In genomic region chr1:150072959-150073358, GRCh38 we compare ENCODE assay signal across 8 cellular contexts. TPM values are rescaled to one million over a fixed set of nuclear protein-coding genes. Genes with fewer than 3 reads are reported as not detected.
DNase-seq lines count a peak whose midpoint lies in the region; ATAC-seq and TF ChIP-seq lines count a peak whose summit lies in the region.

No MANE protein-coding gene starts in this region.

- H3K23me2 ChIP-seq in H9 (ENCODE audit: insufficient read length, low read depth, low read length, poor library complexity, severe bottlenecking): no peaks in the 10 kb centered on the region

- CTCF ChIA-PET in T-cell (lab: Charles Lee): interaction anchor here (0.6 to 3.6 kb wide), 22 partner anchors 9 to 150 kb away, joined by 3 to 56 read pairs (median 10); no protein-coding TSS in a partner anchor

- DNase-seq in H9 (no peak), T-cell (no peak), hepatic stellate cell (ENCODE audit: low spot score) (peak; percentile 24), NCI-H1930 (lab: John Stamatoyannopoulos, UW) (no peak), KG1 (lab: John Stamatoyannopoulos, UW) (no peak), middle frontal gyrus (ENCODE audit: extremely low spot score, low spot score) (no peak)
- DNase-seq in stimulated activated CD4-positive, alpha-beta T cell treated with anti-CD3 and anti-CD28 coated beads, Interleukin-12 subunit alpha, Interleukin-12 subunit beta, amount 100 ng/mL, for 4 hours: no peak

- no peak overlapping the region for H3K4ac ChIP-seq in H9 (ENCODE audit: low read depth, low read length)

- no peak overlapping the region for H3K27ac ChIP-seq in C4-2B
- H3K27ac ChIP-seq in H9 (ENCODE audit: insufficient read length, low read depth, low read length): no peak overlapping the region

- no CpG with 5 or more reads among the region's 3 CpGs for WGBS in H9 (ENCODE audit: extremely low coverage, insufficient read length, low lambda C conversion rate)

- no peak overlapping the region for H4K91ac ChIP-seq in H9 (ENCODE audit: insufficient read length, low read depth, low read length)

- H2AFZ ChIP-seq in H9 (ENCODE audit: low read length): no peak overlapping the region

- no peak overlapping the region for H3K27ac Mint-ChIP-seq in H9
- H3K27ac Mint-ChIP-seq in T-cell: no peak overlapping the region

- H4K5ac ChIP-seq in H9 (ENCODE audit: insufficient read length, low read depth, low read length): no peak overlapping the region

- no peak overlapping the region for H3K14ac ChIP-seq in H9 (ENCODE audit: insufficient read depth, low read length)

- H3K4me1 ChIP-seq in H9 (ENCODE audit: insufficient read depth, low read length): no peaks in the 10 kb centered on the region

- ATAC-seq in T-cell (replicated peaks in 1 of 4): peak; percentile 47 to 85 (median 72)

- H2BK120ac ChIP-seq in H9 (ENCODE audit: low read depth, low read length, poor library complexity, severe bottlenecking): no peak overlapping the region

- H2AK5ac ChIP-seq in H9 (ENCODE audit: insufficient read length, low read length): no peak overlapping the region

- H3K9ac ChIP-seq in H9 (ENCODE audit: extremely low read depth, insufficient read length, low read length): no peak overlapping the region

- H3K27me3 Mint-ChIP-seq in H9 (ENCODE audit: low read depth) (no peaks in the 10 kb centered on the region), T-cell (no peaks in the 10 kb centered on the region)

- H4K20me1 ChIP-seq in H9 (ENCODE audit: control insufficient read depth, insufficient read depth, insufficient read length): no peaks in the 10 kb centered on the region

- no peak overlapping the region for H2BK15ac ChIP-seq in H9 (ENCODE audit: low read depth, low read length)

- POLR2A ChIA-PET in T-cell (lab: Charles Lee): interaction anchor here (0.7 to 2.0 kb wide), 4 partner anchors 93 to 137 kb away, joined by 3 to 8 read pairs (median 4); no protein-coding TSS in a partner anchor

- TF ChIP-seq CTCF in C4-2B (conservative IDR thresholded peaks at IDR 0.05) (peak; percentile 68), H9 (conservative IDR thresholded peaks at IDR 0.05) (peak; percentile 28; the same call in 2 of the 3 replicates)

- no peaks in the 10 kb centered on the region for H3K79me1 ChIP-seq in H9 (ENCODE audit: insufficient read depth, low read depth, low read length, poor library complexity, severe bottlenecking)

- H3K18ac ChIP-seq in H9 (ENCODE audit: insufficient read length, low read depth, low read length): no peak overlapping the region

- H3K4me1 Mint-ChIP-seq in H9 (peaks cover 12% of the 10 kb centered on the region in 2 experiments), T-cell (peaks cover 31 to 42% (median 34%) of the 10 kb centered on the region in 3 donors)

- no peak overlapping the region for H4K8ac ChIP-seq in H9 (replicated peaks; ENCODE audit: insufficient read length, low read depth, low read length)

- H3K56ac ChIP-seq in H9 (ENCODE audit: insufficient read length, low read depth, low read length): no peak overlapping the region

- no peak overlapping the region for H2BK12ac ChIP-seq in H9 (ENCODE audit: insufficient read length, low read depth, low read length)

- H2BK5ac ChIP-seq in H9 (ENCODE audit: insufficient read length, low read length): no peak overlapping the region

- no peak overlapping the region for H3K23ac ChIP-seq in H9 (ENCODE audit: insufficient read length, low read depth, low read length)

- no peak overlapping the region for H3K4me3 Mint-ChIP-seq in H9
- H3K4me3 Mint-ChIP-seq in T-cell: no peak overlapping the region

- H3K9me3 ChIP-seq in H9 (ENCODE audit: control insufficient read depth, low read depth, low read length): no peaks in the 10 kb centered on the region

- H3K27me3 ChIP-seq in H9 (ENCODE audit: insufficient read depth, low read length): no peaks in the 10 kb centered on the region

- H2BK20ac ChIP-seq in H9 (ENCODE audit: low read depth, low read length, poor library complexity, severe bottlenecking): no peak overlapping the region

- no peaks in the 10 kb centered on the region for H3K79me2 ChIP-seq in H9 (ENCODE audit: insufficient read depth, low read length)

- no peak overlapping the region for H3T11ph ChIP-seq in H9 (ENCODE audit: low read length)

- H3K9me3 Mint-ChIP-seq in H9 (no peaks in the 10 kb centered on the region), T-cell (no peaks in the 10 kb centered on the region)

- H3K4me2 ChIP-seq in H9 (ENCODE audit: insufficient read depth, insufficient read length, low read length): no peak overlapping the region

- H3K36me3 Mint-ChIP-seq in H9 (ENCODE audit: insufficient read depth in 1 of 3, low read depth in 3 of 3): peaks cover 17 to 58% (median 50%) of the 10 kb centered on the region in 3 experiments; a peak in 6 of 7 replicates
- peaks cover 19% of the 10 kb centered on the region for H3K36me3 Mint-ChIP-seq in T-cell

RNA-seq across cellular contexts. Expression of gene VPS45, which starts 5.4 kb away (rescaled TPM):
- total RNA-seq in H9 (2021) (31.8 and 31.9 TPM in 2 replicates), T-cell (10 to 100 TPM; 24.9 to 30.7 (median 28.0) TPM)
